2 cellular contexts compared by ENCODE assay signal in the genomic region with DNA sequence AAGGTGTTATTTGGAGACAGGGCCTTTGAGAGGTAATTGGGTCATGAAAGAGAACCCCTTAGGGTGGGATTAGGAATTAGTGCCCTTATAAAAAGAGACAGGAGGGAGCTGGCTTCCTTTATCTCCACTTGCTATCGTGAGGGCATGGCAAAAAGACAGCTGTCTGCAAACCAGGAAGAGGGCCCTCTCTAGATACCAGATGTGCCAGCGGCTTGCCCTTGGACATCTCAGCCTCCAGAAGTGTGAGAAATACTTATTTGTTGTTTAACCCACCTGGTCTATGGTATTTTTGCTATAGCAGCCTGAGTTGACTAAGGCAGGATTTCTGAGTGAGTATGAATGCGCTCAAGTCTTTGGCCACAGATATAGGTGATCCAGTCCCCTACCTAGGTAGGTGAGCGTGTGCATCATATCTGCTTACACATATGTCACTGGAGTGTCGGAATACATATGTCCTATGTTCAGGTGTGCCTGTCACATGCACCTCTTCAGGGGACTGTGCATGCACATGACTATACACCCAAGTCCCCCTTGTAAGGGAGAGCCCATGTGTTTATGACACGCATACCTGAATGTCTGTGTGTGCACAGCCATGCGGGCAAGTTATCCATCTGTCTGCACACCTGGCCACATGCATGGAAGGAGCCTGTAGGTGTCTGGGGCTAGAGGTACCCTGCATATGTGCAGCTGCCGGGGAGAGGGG.
TF ChIP-seq lines count a peak whose summit lies in the region.

No MANE protein-coding gene starts in this region.

TF ChIP-seq in liver, 16 proteins besides CTCF, POLR2A, EP300 and RAD21:
- TF ChIP-seq FOXA1 (IDR thresholded peaks at IDR 0.05) (no peak), HNF4G (IDR thresholded peaks at IDR 0.05) (no peak), YY1 (IDR thresholded peaks at IDR 0.05) (no peak), FOXA2 (IDR thresholded peaks at IDR 0.05) (no peak), RXRA (IDR thresholded peaks at IDR 0.05) (no peak), SP1 (IDR thresholded peaks at IDR 0.05) (no peak), EGR1 (IDR thresholded peaks at IDR 0.05; ENCODE audit: low read depth in 2 of 2) (no peak), GABPA (IDR thresholded peaks at IDR 0.05 in 1 of 2, conservative IDR thresholded peaks at IDR 0.05 in 1 of 2) (no peak), NR2F2 (IDR thresholded peaks at IDR 0.05) (no peak), TAF1 (conservative IDR thresholded peaks at IDR 0.05) (no peak), JUND (IDR thresholded peaks at IDR 0.05) (no peak), HNF4A (conservative IDR thresholded peaks at IDR 0.05) (no peak)
- TF ChIP-seq, protein P1, sequence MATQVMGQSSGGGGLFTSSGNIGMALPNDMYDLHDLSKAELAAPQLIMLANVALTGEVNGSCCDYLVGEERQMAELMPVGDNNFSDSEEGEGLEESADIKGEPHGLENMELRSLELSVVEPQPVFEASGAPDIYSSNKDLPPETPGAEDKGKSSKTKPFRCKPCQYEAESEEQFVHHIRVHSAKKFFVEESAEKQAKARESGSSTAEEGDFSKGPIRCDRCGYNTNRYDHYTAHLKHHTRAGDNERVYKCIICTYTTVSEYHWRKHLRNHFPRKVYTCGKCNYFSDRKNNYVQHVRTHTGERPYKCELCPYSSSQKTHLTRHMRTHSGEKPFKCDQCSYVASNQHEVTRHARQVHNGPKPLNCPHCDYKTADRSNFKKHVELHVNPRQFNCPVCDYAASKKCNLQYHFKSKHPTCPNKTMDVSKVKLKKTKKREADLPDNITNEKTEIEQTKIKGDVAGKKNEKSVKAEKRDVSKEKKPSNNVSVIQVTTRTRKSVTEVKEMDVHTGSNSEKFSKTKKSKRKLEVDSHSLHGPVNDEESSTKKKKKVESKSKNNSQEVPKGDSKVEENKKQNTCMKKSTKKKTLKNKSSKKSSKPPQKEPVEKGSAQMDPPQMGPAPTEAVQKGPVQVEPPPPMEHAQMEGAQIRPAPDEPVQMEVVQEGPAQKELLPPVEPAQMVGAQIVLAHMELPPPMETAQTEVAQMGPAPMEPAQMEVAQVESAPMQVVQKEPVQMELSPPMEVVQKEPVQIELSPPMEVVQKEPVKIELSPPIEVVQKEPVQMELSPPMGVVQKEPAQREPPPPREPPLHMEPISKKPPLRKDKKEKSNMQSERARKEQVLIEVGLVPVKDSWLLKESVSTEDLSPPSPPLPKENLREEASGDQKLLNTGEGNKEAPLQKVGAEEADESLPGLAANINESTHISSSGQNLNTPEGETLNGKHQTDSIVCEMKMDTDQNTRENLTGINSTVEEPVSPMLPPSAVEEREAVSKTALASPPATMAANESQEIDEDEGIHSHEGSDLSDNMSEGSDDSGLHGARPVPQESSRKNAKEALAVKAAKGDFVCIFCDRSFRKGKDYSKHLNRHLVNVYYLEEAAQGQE (IDR thresholded peaks at IDR 0.05) = no peak
- TF ChIP-seq, protein P2, sequence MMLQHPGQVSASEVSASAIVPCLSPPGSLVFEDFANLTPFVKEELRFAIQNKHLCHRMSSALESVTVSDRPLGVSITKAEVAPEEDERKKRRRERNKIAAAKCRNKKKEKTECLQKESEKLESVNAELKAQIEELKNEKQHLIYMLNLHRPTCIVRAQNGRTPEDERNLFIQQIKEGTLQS (IDR thresholded peaks at IDR 0.05) = no peak
- TF ChIP-seq, protein P3, sequence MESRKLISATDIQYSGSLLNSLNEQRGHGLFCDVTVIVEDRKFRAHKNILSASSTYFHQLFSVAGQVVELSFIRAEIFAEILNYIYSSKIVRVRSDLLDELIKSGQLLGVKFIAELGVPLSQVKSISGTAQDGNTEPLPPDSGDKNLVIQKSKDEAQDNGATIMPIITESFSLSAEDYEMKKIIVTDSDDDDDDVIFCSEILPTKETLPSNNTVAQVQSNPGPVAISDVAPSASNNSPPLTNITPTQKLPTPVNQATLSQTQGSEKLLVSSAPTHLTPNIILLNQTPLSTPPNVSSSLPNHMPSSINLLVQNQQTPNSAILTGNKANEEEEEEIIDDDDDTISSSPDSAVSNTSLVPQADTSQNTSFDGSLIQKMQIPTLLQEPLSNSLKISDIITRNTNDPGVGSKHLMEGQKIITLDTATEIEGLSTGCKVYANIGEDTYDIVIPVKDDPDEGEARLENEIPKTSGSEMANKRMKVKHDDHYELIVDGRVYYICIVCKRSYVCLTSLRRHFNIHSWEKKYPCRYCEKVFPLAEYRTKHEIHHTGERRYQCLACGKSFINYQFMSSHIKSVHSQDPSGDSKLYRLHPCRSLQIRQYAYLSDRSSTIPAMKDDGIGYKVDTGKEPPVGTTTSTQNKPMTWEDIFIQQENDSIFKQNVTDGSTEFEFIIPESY (IDR thresholded peaks at IDR 0.05) = no peak
- TF ChIP-seq, protein P4, sequence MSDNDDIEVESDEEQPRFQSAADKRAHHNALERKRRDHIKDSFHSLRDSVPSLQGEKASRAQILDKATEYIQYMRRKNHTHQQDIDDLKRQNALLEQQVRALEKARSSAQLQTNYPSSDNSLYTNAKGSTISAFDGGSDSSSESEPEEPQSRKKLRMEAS (IDR thresholded peaks at IDR 0.05) = no peak

TF ChIP-seq in HepG2, 621 proteins besides CTCF, POLR2A, EP300 and RAD21:
- TF ChIP-seq GZF1 (CRISPR knock-in tag; IDR thresholded peaks at IDR 0.05) (no peak), ZNF230 (CRISPR knock-in tag; IDR thresholded peaks at IDR 0.05) (no peak), GTF2F1 (IDR thresholded peaks at IDR 0.05; ENCODE audit: low read length) (no peak)
